Comparison of ENCODE assay signal across 8 cellular contexts in the genomic region with DNA sequence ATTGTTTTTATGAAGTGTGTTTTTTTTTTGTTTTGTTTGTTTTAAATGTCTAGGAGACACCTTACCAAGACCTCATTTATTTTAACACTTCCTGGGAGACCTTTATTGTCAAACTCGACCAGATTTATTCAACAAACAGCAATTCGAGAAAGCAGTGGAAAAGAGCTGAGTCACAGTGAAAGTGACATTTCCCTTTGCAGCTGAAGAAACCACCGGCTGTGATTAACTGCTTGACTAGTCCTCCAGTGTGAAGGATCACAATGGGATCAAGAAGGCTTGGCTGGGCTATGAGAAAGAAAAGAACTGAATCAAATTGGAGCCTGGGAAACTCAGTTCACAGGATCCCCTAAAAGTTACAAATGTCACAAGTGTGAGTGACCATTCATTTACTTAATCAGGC. TPM values are rescaled to one million over a fixed set of nuclear protein-coding genes. Genes with fewer than 3 reads are reported as not detected.
DNase-seq lines count a peak whose midpoint lies in the region; ATAC-seq and TF ChIP-seq lines count a peak whose summit lies in the region.

No MANE protein-coding gene starts in this region.

- no peak overlapping the region for H3K27ac Mint-ChIP-seq in T-helper 2 cell treated with Interferon-gamma antibody and Interleukin-4, amounts not matched to agents 5 μg/mL and 100 μg/mL, for 36 hours

- peak; percentile 95 for ATAC-seq in HG03064 (IDR thresholded peaks at IDR 0.05; ENCODE audit: low read depth, unreplicated experiment)
- peak; percentile 79 for ATAC-seq in left lung

- WGBS in prostate gland, result 10% methylated on average over 3 of the region's 3 CpGs

- H3K4me1 ChIP-seq in left lung (no peaks in the 10 kb centered on the region), prostate gland (replicated peaks) (no peaks in the 10 kb centered on the region)

- H3K36me3 Mint-ChIP-seq in T-helper 2 cell treated with Interferon-gamma antibody and Interleukin-4, amounts not matched to agents 5 μg/mL and 100 μg/mL, for 36 hours (ENCODE audit: low read depth), result no peaks in the 10 kb centered on the region

- peak; percentile 7 for DNase-seq in stimulated activated CD4-positive, alpha-beta T cell treated with anti-CD3 and anti-CD28 coated beads, Interleukin-15, amount 100 ng/mL, for 24 hours
- DNase-seq in stimulated activated CD4-positive, alpha-beta T cell treated with anti-CD3 and anti-CD28 coated beads, Interleukin-4, amount 100 ng/mL, for 24 hours, result no peak
- peak; percentile 19 for DNase-seq in T-helper 2 cell treated with Interferon-gamma antibody and Interleukin-4, amounts not matched to agents 5 μg/mL and 100 μg/mL, for 36 hours (ENCODE audit: low spot score)
- DNase-seq in left lung (no peak), prostate gland (ENCODE audit: low spot score) (no peak), GM10248 (ENCODE audit: extremely low spot score) (no peak), NCI-H1694 treated with DMSO at 0.1 percent for 48 hours (lab: John Stamatoyannopoulos, UW) (no peak)

- TF ChIP-seq CTCF in left lung (IDR thresholded peaks at IDR 0.05) (no peak), prostate gland (IDR thresholded peaks at IDR 0.05) (no peak), GM10248 (IDR thresholded peaks at IDR 0.05; ENCODE audit: control extremely low read depth, extremely low read depth, low read depth, missing control alignments) (no peak)

- H3K9me3 ChIP-seq in left lung (peaks cover 0 to 6% of the 10 kb centered on the region in 2 donors), prostate gland (no peaks in the 10 kb centered on the region)

- H3K27me3 ChIP-seq in left lung (no peaks in the 10 kb centered on the region), prostate gland (replicated peaks; ENCODE audit: insufficient read depth) (no peaks in the 10 kb centered on the region)

- H3K27ac ChIP-seq in left lung, result no peak overlapping the region
- H3K27ac ChIP-seq in prostate gland, result no peak overlapping the region

- TF ChIP-seq POLR2A in prostate gland (IDR thresholded peaks at IDR 0.05), result no peak

- no peaks in the 10 kb centered on the region for H3K36me3 ChIP-seq in left lung
- no peaks in the 10 kb centered on the region for H3K36me3 ChIP-seq in prostate gland

- H3K4me3 Mint-ChIP-seq in T-helper 2 cell treated with Interferon-gamma antibody and Interleukin-4, amounts not matched to agents 5 μg/mL and 100 μg/mL, for 36 hours, result no peak overlapping the region

- H3K9me3 Mint-ChIP-seq in T-helper 2 cell treated with Interferon-gamma antibody and Interleukin-4, amounts not matched to agents 5 μg/mL and 100 μg/mL, for 36 hours, result peaks cover 15% of the 10 kb centered on the region

- intact Hi-C loops in left lung (cut with DNase I) (no loop called here), prostate gland (cut with DNase I) (no loop called here)

- CTCF ChIA-PET in GM10248 (lab: Yijun Ruan, JAX), result interaction anchor here (1.3 kb wide), 1 partner anchor 16 kb away, joined by 4 read pairs; no protein-coding TSS in a partner anchor

- POLR2A ChIA-PET in GM10248 (lab: Yijun Ruan, JAX), result no interaction called here

- H3K4me3 ChIP-seq in left lung (no peak overlapping the region), prostate gland (no peak overlapping the region)

- peaks cover 21% of the 10 kb centered on the region for H3K27me3 Mint-ChIP-seq in T-helper 2 cell treated with Interferon-gamma antibody and Interleukin-4, amounts not matched to agents 5 μg/mL and 100 μg/mL, for 36 hours (ENCODE audit: low read depth)

- peaks cover 14% of the 10 kb centered on the region for H3K4me1 Mint-ChIP-seq in T-helper 2 cell treated with Interferon-gamma antibody and Interleukin-4, amounts not matched to agents 5 μg/mL and 100 μg/mL, for 36 hours (ENCODE audit: low read depth)

RNA-seq across cellular contexts. Expression of a gene that starts 11.9 kb away (rescaled TPM):
- total RNA-seq in left lung (1 to 10 TPM in 1 of 2 donors, not detected in 1; 1.4 TPM), prostate gland (under 1 TPM in 1 of 2 donors, not detected in 1; 0.64 TPM)

Comparison
In these comparisons a context has a peak if more than half of its experiments do, and no peak if none do; other contexts are left out.
1. DNase-seq: peak in stimulated activated CD4-positive, alpha-beta T cell treated with anti-CD3 and anti-CD28 coated beads, Interleukin-15, amount 100 ng/mL, for 24 hours (single experiment) and T-helper 2 cell treated with Interferon-gamma antibody and Interleukin-4, amounts not matched to agents 5 μg/mL and 100 μg/mL, for 36 hours (single experiment); none in stimulated activated CD4-positive, alpha-beta T cell treated with anti-CD3 and anti-CD28 coated beads, Interleukin-4, amount 100 ng/mL, for 24 hours (single experiment), left lung (0 of 2), prostate gland (single experiment), GM10248 (single experiment) and NCI-H1694 treated with DMSO at 0.1 percent for 48 hours (single experiment).